In genomic region chr6:89637960-89638319, GRCh38 we compare ENCODE assay signal across 8 cellular contexts. TPM values are rescaled to one million over a fixed set of nuclear protein-coding genes. Genes with fewer than 3 reads are reported as not detected.
DNase-seq lines count a peak whose midpoint lies in the region; ATAC-seq, FAIRE-seq and TF ChIP-seq lines count a peak whose summit lies in the region.

No MANE protein-coding gene starts in this region.

- peak; percentile 7 for ATAC-seq in HG02938 (IDR thresholded peaks at IDR 0.05; ENCODE audit: unreplicated experiment)
- ATAC-seq in lower lobe of right lung: peak; percentile 6 to 25
- ATAC-seq in upper lobe of right lung: no peak
- no peak for ATAC-seq in HG03135 (IDR thresholded peaks at IDR 0.05; ENCODE audit: unreplicated experiment)

- H3K4me3 Mint-ChIP-seq in Caco-2 (ENCODE audit: unreplicated experiment) (peak overlapping the region; percentile 82), astrocyte (ENCODE audit: unreplicated experiment) (peak overlapping the region; percentile 99)

- intact Hi-C loops in Caco-2 (cut with micrococcal nuclease; ENCODE audit: unreplicated experiment): no loop called here
- intact Hi-C loops in lower lobe of right lung (cut with DNase I): no loop called here
- intact Hi-C loops in upper lobe of right lung (cut with DNase I): no loop called here

- H3K4me1 ChIP-seq in Caco-2: 0 out of 2 replicates have a peak, but pooled peaks cover 3% of the 10 kb centered on the region
- H3K4me1 ChIP-seq in astrocyte (ENCODE audit: insufficient read depth, low read length): peaks cover 16% of the 10 kb centered on the region
- H3K4me1 ChIP-seq in lower lobe of right lung: peaks cover 16% of the 10 kb centered on the region
- H3K4me1 ChIP-seq in upper lobe of right lung: peaks cover 6% of the 10 kb centered on the region

- H3K9me3 ChIP-seq in Caco-2 (no peaks in the 10 kb centered on the region), astrocyte (ENCODE audit: insufficient read depth, low read depth, low read length) (no peaks in the 10 kb centered on the region), lower lobe of right lung (no peaks in the 10 kb centered on the region), upper lobe of right lung (no peaks in the 10 kb centered on the region)

- BruUV-seq in Caco-2 (replicated peaks; lab: Mats Ljungman, UMichigan): no TSS peak

- H3K79me2 ChIP-seq in astrocyte (ENCODE audit: insufficient read depth, low read length): peaks cover 33% of the 10 kb centered on the region

- DNase-seq in Caco-2 (no peak), astrocyte (ENCODE audit: low read depth) (no peak), lower lobe of right lung (no peak), upper lobe of right lung (peak; percentile 54), NCI-H345 (lab: John Stamatoyannopoulos, UW) (no peak), SKM-1 (lab: John Stamatoyannopoulos, UW; ENCODE audit: unreplicated experiment) (no peak)

- peak overlapping the region; percentile 90 for H3K9ac ChIP-seq in astrocyte (ENCODE audit: low read length)

- CTCF ChIA-PET in Caco-2 (lab: Charles Lee): interaction anchor here (0.7 to 1.2 kb wide), 2 partner anchors 12 to 266 kb away, joined by 3 read pairs; no protein-coding TSS in a partner anchor

- H3K4me3 ChIP-seq in Caco-2 (ENCODE audit: low read depth, low read length) (peak overlapping the region; percentile 77), astrocyte (ENCODE audit: insufficient read depth, low read depth, low read length) (peak overlapping the region; percentile 81), lower lobe of right lung (peak overlapping the region; percentile 60), upper lobe of right lung (peak overlapping the region; percentile 66)

- no peaks in the 10 kb centered on the region for H3K27me3 ChIP-seq in Caco-2 (replicated peaks; ENCODE audit: control insufficient read depth, insufficient read depth, low read length)
- H3K27me3 ChIP-seq in astrocyte (ENCODE audit: insufficient read depth, low read length): no peaks in the 10 kb centered on the region
- no peaks in the 10 kb centered on the region for H3K27me3 ChIP-seq in lower lobe of right lung (ENCODE audit: low read depth)
- no peaks in the 10 kb centered on the region for H3K27me3 ChIP-seq in upper lobe of right lung

- H3K9me3 Mint-ChIP-seq in Caco-2 (ENCODE audit: unreplicated experiment) (no peaks in the 10 kb centered on the region), astrocyte (ENCODE audit: unreplicated experiment) (no peaks in the 10 kb centered on the region)

- H4K20me1 ChIP-seq in astrocyte (ENCODE audit: insufficient read depth, low read length): peaks cover 3% of the 10 kb centered on the region

- peak overlapping the region; percentile 91 for H3K27ac Mint-ChIP-seq in Caco-2 (ENCODE audit: unreplicated experiment)
- peak overlapping the region; percentile 98 for H3K27ac Mint-ChIP-seq in astrocyte (ENCODE audit: unreplicated experiment)

- POLR2A ChIA-PET in Caco-2 (lab: Charles Lee): no interaction called here

- H3K4me1 Mint-ChIP-seq in Caco-2 (ENCODE audit: low read depth, unreplicated experiment) (peaks cover 7% of the 10 kb centered on the region), astrocyte (ENCODE audit: low read depth, unreplicated experiment) (peaks cover 15% of the 10 kb centered on the region)

- peak overlapping the region; percentile 84 for H2AFZ ChIP-seq in astrocyte (ENCODE audit: low read depth, low read length)

- H3K27ac ChIP-seq in astrocyte (ENCODE audit: low read depth, low read length) (peak overlapping the region; percentile 94), lower lobe of right lung (peak overlapping the region; percentile 84), upper lobe of right lung (peak overlapping the region; percentile 90)

- H3K4me2 ChIP-seq in astrocyte (ENCODE audit: low read length): peak overlapping the region; percentile 92

- no peaks in the 10 kb centered on the region for H3K27me3 Mint-ChIP-seq in Caco-2 (ENCODE audit: insufficient read depth, unreplicated experiment)
- no peaks in the 10 kb centered on the region for H3K27me3 Mint-ChIP-seq in astrocyte (ENCODE audit: low read depth, unreplicated experiment)

- no peak for FAIRE-seq in astrocyte (lab: Jason Lieb, UNC)

- peaks cover 48% of the 10 kb centered on the region for H3K36me3 Mint-ChIP-seq in Caco-2 (ENCODE audit: insufficient read depth, unreplicated experiment)
- H3K36me3 Mint-ChIP-seq in astrocyte (ENCODE audit: low read depth, unreplicated experiment): peaks cover 9% of the 10 kb centered on the region

- H3K36me3 ChIP-seq in Caco-2 (ENCODE audit: control insufficient read depth, insufficient read depth, low read length): no peaks in the 10 kb centered on the region; the same call in 1 of the 2 replicates
- H3K36me3 ChIP-seq in astrocyte (ENCODE audit: insufficient read depth, low read length): peaks cover 4% of the 10 kb centered on the region
- H3K36me3 ChIP-seq in lower lobe of right lung: peaks cover 29% of the 10 kb centered on the region
- peaks cover 30% of the 10 kb centered on the region for H3K36me3 ChIP-seq in upper lobe of right lung

- TF ChIP-seq CTCF in Caco-2 (IDR thresholded peaks at IDR 0.05; ENCODE audit: insufficient read depth in 1 of 2, low read depth in 1 of 2, low read length in 1 of 2, severe bottlenecking in 1 of 2, unreplicated experiment in 1 of 2) (no peak), astrocyte (IDR thresholded peaks at IDR 0.05; ENCODE audit: insufficient read depth, low read depth, low read length) (no peak), lower lobe of right lung (IDR thresholded peaks at IDR 0.05) (no peak), upper lobe of right lung (IDR thresholded peaks at IDR 0.05) (no peak)

RNA-seq across cellular contexts. Expression of gene LYRM2, which starts 0.6 kb away (rescaled TPM):
- total RNA-seq in Caco-2 (2022) (36.4 and 40.9 TPM in 2 replicates), astrocyte (33.7 and 39.2 TPM in 2 replicates), lower lobe of right lung (35.5 TPM), upper lobe of right lung (32.9 TPM)

Comparison
In these comparisons a context has a peak if more than half of its experiments do, and no peak if none do; other contexts are left out.
1. ATAC-seq: peak in HG02938 (single experiment) and lower lobe of right lung (2 of 2); none in upper lobe of right lung (single experiment) and HG03135 (single experiment).
2. Peak in every context shown above with its lines, with median percentiles within 50 percentile points of each other: H3K4me3 ChIP-seq and H3K27ac ChIP-seq.